ENCODE assay signal across 26 cellular contexts in the genomic region with DNA sequence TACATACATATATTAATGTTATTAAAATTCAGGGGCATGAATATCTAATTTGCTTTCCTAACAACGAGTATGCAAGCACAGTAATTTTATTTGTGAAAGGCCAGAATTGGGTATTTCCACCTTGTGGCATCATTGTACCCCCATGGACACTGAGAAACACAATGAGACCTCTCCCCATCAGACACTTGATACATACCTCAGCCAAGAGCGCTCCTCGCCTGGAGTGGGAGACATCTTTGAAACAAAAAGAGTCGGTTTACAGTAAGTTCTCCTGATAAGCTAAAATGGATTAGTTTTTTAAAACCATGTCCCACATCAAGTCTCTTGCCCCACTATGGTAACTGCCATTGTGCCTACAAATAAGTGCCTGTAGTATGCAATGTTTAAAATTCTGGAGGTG. TPM values are rescaled to one million over a fixed set of nuclear protein-coding genes. Genes with fewer than 3 reads are reported as not detected.
DNase-seq lines count a peak whose midpoint lies in the region; ATAC-seq and TF ChIP-seq lines count a peak whose summit lies in the region.
"Had no signal": no experiment of that assay in that cellular context is flagged by ENCODE, and none has a peak within 500 bp of the region (broad histone marks: within the 10 kb centered on the region; RNA-seq: fewer than 3 reads in every experiment).

No MANE protein-coding gene starts in this region.

- H3K9me3 Mint-ChIP-seq in nephron (no peaks in the 10 kb centered on the region), endothelial cell (ENCODE audit: unreplicated experiment) (no peaks in the 10 kb centered on the region)
- H3K9me3 Mint-ChIP-seq: activated CD4-positive, alpha-beta memory T cell treated with anti-CD3 and anti-CD28 coated beads, Interleukin-2, amount 10 ng/mL, durations not matched to agents 7 days and 5 days; T-helper 2 cell treated with Interferon-gamma antibody and Interleukin-4, amounts not matched to agents 5 μg/mL and 100 μg/mL, for 36 hours; WTC11 had no signal

- no peaks in the 10 kb centered on the region for H3K9me3 ChIP-seq in suprapubic skin
- H3K9me3 ChIP-seq: BE2C, Caco-2, gastroesophageal sphincter, right lobe of liver had no signal

- H3K27me3 Mint-ChIP-seq in nephron (ENCODE audit: low read depth) (peaks cover 59% of the 10 kb centered on the region), endothelial cell (ENCODE audit: unreplicated experiment) (peaks cover 12% of the 10 kb centered on the region)

- 87% methylated on average over 4 of the region's 4 CpGs for WGBS in suprapubic skin

- H3K36me3 Mint-ChIP-seq in nephron (ENCODE audit: low read depth), result no peaks in the 10 kb centered on the region
- H3K36me3 Mint-ChIP-seq in endothelial cell (ENCODE audit: low read depth, unreplicated experiment), result peaks cover 3% of the 10 kb centered on the region
- H3K36me3 Mint-ChIP-seq: activated naive CD8-positive, alpha-beta T cell; WTC11 had no signal

- no peak overlapping the region for H3K27ac Mint-ChIP-seq in nephron
- H3K27ac Mint-ChIP-seq in endothelial cell (ENCODE audit: unreplicated experiment), result no peak overlapping the region
- H3K27ac Mint-ChIP-seq: activated CD4-positive, alpha-beta memory T cell treated with anti-CD3 and anti-CD28 coated beads, Interleukin-2, amount 10 ng/mL, durations not matched to agents 7 days and 5 days; activated naive CD8-positive, alpha-beta T cell; T-helper 2 cell treated with Interferon-gamma antibody and Interleukin-4, amounts not matched to agents 5 μg/mL and 100 μg/mL, for 36 hours; WTC11 had no signal

- no peak for TF ChIP-seq CTCF in nephron (IDR thresholded peaks at IDR 0.05; ENCODE audit: unreplicated experiment in 3 of 3)
- TF ChIP-seq CTCF in suprapubic skin (IDR thresholded peaks at IDR 0.05), result no peak
- no peak for TF ChIP-seq CTCF in endothelial cell (IDR thresholded peaks at IDR 0.05; ENCODE audit: unreplicated experiment)

- H3K4me3 Mint-ChIP-seq in nephron (peak overlapping the region; percentile 57 to 82 (median 74)), endothelial cell (ENCODE audit: unreplicated experiment) (no peak overlapping the region)
- H3K4me3 Mint-ChIP-seq: activated CD4-positive, alpha-beta memory T cell treated with anti-CD3 and anti-CD28 coated beads, Interleukin-2, amount 10 ng/mL, durations not matched to agents 7 days and 5 days; T-helper 2 cell treated with Interferon-gamma antibody and Interleukin-4, amounts not matched to agents 5 μg/mL and 100 μg/mL, for 36 hours had no signal

- peaks cover 25% of the 10 kb centered on the region for H3K4me1 ChIP-seq in suprapubic skin
- H3K4me1 ChIP-seq: BE2C had no signal

- H3K27me3 ChIP-seq in suprapubic skin, result peaks cover 50% of the 10 kb centered on the region

- peaks cover 9% of the 10 kb centered on the region for H3K4me1 Mint-ChIP-seq in nephron
- peaks cover 9% of the 10 kb centered on the region for H3K4me1 Mint-ChIP-seq in endothelial cell (ENCODE audit: unreplicated experiment)

- H3K36me3 ChIP-seq in suprapubic skin, result no peaks in the 10 kb centered on the region
- H3K36me3 ChIP-seq: BE2C, gastroesophageal sphincter, right lobe of liver had no signal

- no peak overlapping the region for H3K27ac ChIP-seq in suprapubic skin
- H3K27ac ChIP-seq: gastroesophageal sphincter, right lobe of liver, SK-N-MC had no signal

- no peak for TF ChIP-seq EP300 in suprapubic skin (IDR thresholded peaks at IDR 0.05)

- no peak for ATAC-seq in HG02884 (IDR thresholded peaks at IDR 0.05; ENCODE audit: unreplicated experiment)
- ATAC-seq: gastroesophageal sphincter, Panc1, right lobe of liver, WTC11 had no signal

- no peak for TF ChIP-seq POLR2A in suprapubic skin (IDR thresholded peaks at IDR 0.05)

- DNase-seq in NCI-H446 treated with DMSO at 0.1 percent for 48 hours (lab: John Stamatoyannopoulos, UW), result peak; percentile 39
- peak; percentile 50 for DNase-seq in cerebellar cortex (ENCODE audit: low spot score)
- no peak for DNase-seq in suprapubic skin (ENCODE audit: low spot score in 2 of 2)
- DNase-seq in activated gamma-delta T cell treated with Interleukin-2 at 50 U/mL for 16 hours, result no peak
- DNase-seq in mucosa of gallbladder (ENCODE audit: low spot score), result no peak
- DNase-seq in endothelial cell (ENCODE audit: low spot score), result no peak
- DNase-seq: activated CD4-positive, alpha-beta memory T cell treated with anti-CD3 and anti-CD28 coated beads, Interleukin-2, amount 10 ng/mL, durations not matched to agents 7 days and 5 days; activated T-cell treated with anti-CD3 and anti-CD28 coated beads, Interleukin-2, amount 50 U/mL, for 1 hour; BE2C; Caco-2; cortex of kidney; NCI-H1105; NCI-H774; occipital lobe; right lobe of liver; stimulated activated naive CD4-positive, alpha-beta T cell treated with Interleukin-2 at 50 U/mL for 16 hours had no signal

- peak overlapping the region; percentile 67 for H3K4me3 ChIP-seq in suprapubic skin
- H3K4me3 ChIP-seq: right lobe of liver, SK-N-MC had no signal

RNA-seq across cellular contexts. Expression of gene CNR1, which starts 2.1 kb away (rescaled TPM):
- 10 to 100 TPM in 1 of 4 donors, 1 to 10 TPM in 3; 3.7 to 12.2 (median 6.4) TPM for total RNA-seq in suprapubic skin
- total RNA-seq in mucosa of gallbladder, result 3.7 TPM
- 2.0 TPM for total RNA-seq in endothelial cell (ENCODE audit: unreplicated experiment)
- total RNA-seq: activated CD4-positive, alpha-beta memory T cell treated with anti-CD3 and anti-CD28 coated beads, Interleukin-2, amount 10 ng/mL, durations not matched to agents 7 days and 5 days; Caco-2; endothelial cell of umbilical vein; LHCN-M2 had no signal

Comparison
In these comparisons a context has a peak if more than half of its experiments do, and no peak if none do; other contexts are left out.
1. DNase-seq: peak in NCI-H446 treated with DMSO at 0.1 percent for 48 hours (single experiment) and cerebellar cortex (single experiment); none in suprapubic skin (0 of 2), activated gamma-delta T cell treated with Interleukin-2 at 50 U/mL for 16 hours (single experiment), mucosa of gallbladder (single experiment) and endothelial cell (single experiment).